In the genomic region with DNA sequence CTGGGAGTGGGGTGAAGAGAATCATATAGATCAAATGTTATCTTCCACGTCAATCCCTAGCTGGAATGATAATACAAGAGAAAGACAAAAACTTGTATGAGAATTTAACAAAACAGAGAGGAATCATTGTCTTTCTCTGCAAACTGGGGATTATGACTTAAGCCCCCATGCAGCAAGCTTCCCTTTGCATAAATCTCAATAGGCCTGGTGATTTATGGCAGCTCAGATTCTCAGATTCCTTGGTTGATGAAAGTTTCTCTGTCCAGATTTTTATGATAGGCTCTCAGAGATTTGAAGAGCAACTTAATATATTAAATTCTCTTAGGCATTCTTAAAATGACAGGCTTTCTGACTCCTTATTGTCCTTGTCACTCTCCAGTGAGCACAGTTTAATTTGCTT, we compare ENCODE assay signal across 23 cellular contexts. TPM values are rescaled to one million over a fixed set of nuclear protein-coding genes. Genes with fewer than 3 reads are reported as not detected.
DNase-seq lines count a peak whose midpoint lies in the region; ATAC-seq and TF ChIP-seq lines count a peak whose summit lies in the region.
"Had no signal": no experiment of that assay in that cellular context is flagged by ENCODE, and none has a peak within 500 bp of the region (broad histone marks: within the 10 kb centered on the region; RNA-seq: fewer than 3 reads in every experiment).

No MANE protein-coding gene starts in this region.

- H4K12ac ChIP-seq in trophoblast cell (ENCODE audit: low read depth, low read length): no peak overlapping the region

- intact Hi-C loops in activated CD4-positive, alpha-beta T cell treated with anti-CD3 and anti-CD28 coated beads for 36 hours (cut with DNase I, micrococcal nuclease): loop anchor here (2.0 to 10.0 kb wide), 2 partner anchors 53 to 761 kb away; a partner anchor contains a TSS
- intact Hi-C loops in activated CD4-positive, alpha-beta T cell treated with anti-CD3 and anti-CD28 coated beads, Interleukin-2, amount 10 ng/mL, durations not matched to agents 24 days and 14 days (cut with micrococcal nuclease): loop anchor here (2.0 kb wide), 1 partner anchor 17 kb away; no protein-coding TSS in a partner anchor

- no peak overlapping the region for H2BK5ac ChIP-seq in trophoblast cell (ENCODE audit: low read depth, low read length, poor library complexity)

- H4K20me1 ChIP-seq in Karpas-422 (ENCODE audit: insufficient read depth, low read depth, low read length): no peaks in the 10 kb centered on the region

- no peak overlapping the region for H4K91ac ChIP-seq in trophoblast cell (ENCODE audit: low read depth, low read length)

- no peak overlapping the region for H3K9ac ChIP-seq in Karpas-422 (ENCODE audit: low read length)
- H3K9ac ChIP-seq in trophoblast cell (ENCODE audit: low read length): no peak overlapping the region

- H3K9me3 ChIP-seq in Karpas-422 (ENCODE audit: low read length): no peaks in the 10 kb centered on the region
- H3K9me3 ChIP-seq in trophoblast cell (ENCODE audit: insufficient read depth, low read depth, low read length): no peaks in the 10 kb centered on the region

- H3K14ac ChIP-seq in trophoblast cell (ENCODE audit: low read length): no peak overlapping the region

- CTCF ChIA-PET in activated CD4-positive, alpha-beta T cell treated with anti-CD3 and anti-CD28 coated beads for 36 hours (lab: Charles Lee): interaction anchor here (0.8 to 3.3 kb wide), 3 partner anchors 8 to 12 kb away, joined by 3 to 12 read pairs (median 4); no protein-coding TSS in a partner anchor

- H3K18ac ChIP-seq in trophoblast cell (ENCODE audit: low read length): no peak overlapping the region

- H2AFZ ChIP-seq in Karpas-422 (ENCODE audit: low read length) (no peak overlapping the region), trophoblast cell (ENCODE audit: insufficient read depth, low read length, poor library complexity) (no peak overlapping the region)

- no peak for ATAC-seq in activated CD4-positive, alpha-beta T cell treated with anti-CD3 and anti-CD28 coated beads for 36 hours
- no peak for ATAC-seq in foreskin keratinocyte
- ATAC-seq in activated T-cell treated with anti-CD3 and anti-CD28 coated beads, Interleukin-2, amount 50 U/mL, for 4 hours: no peak
- ATAC-seq: HepG2, K562, Panc1 had no signal

- H3K27ac Mint-ChIP-seq in activated CD4-positive, alpha-beta T cell treated with anti-CD3 and anti-CD28 coated beads for 36 hours: peak overlapping the region; percentile 30
- H3K27ac Mint-ChIP-seq in activated CD4-positive, alpha-beta T cell treated with anti-CD3 and anti-CD28 coated beads, Interleukin-2, amount 10 ng/mL, durations not matched to agents 24 days and 14 days: no peak overlapping the region

- H3K36me3 ChIP-seq in Karpas-422 (ENCODE audit: insufficient read depth, low read length): no peaks in the 10 kb centered on the region
- H3K36me3 ChIP-seq in trophoblast cell (ENCODE audit: control insufficient read depth in 1 of 2, insufficient read depth in 2 of 2, low read length in 2 of 2): peaks cover 8 to 10% of the 10 kb centered on the region in 2 experiments

- peaks cover 47% of the 10 kb centered on the region for H3K4me1 ChIP-seq in Karpas-422 (ENCODE audit: low read length)
- H3K4me1 ChIP-seq in trophoblast cell (ENCODE audit: control insufficient read depth in 1 of 2, insufficient read depth in 2 of 2, low read length in 2 of 2): peaks cover 15 to 16% of the 10 kb centered on the region in 2 experiments
- H3K4me1 ChIP-seq in foreskin keratinocyte: peaks cover 3% of the 10 kb centered on the region

- POLR2A ChIA-PET in activated CD4-positive, alpha-beta T cell treated with anti-CD3 and anti-CD28 coated beads for 36 hours (lab: Charles Lee): interaction anchor here (0.6 to 2.7 kb wide), 2 partner anchors 9 to 54 kb away, joined by 3 to 14 read pairs; no protein-coding TSS in a partner anchor

- H3K4me1 Mint-ChIP-seq in activated CD4-positive, alpha-beta T cell treated with anti-CD3 and anti-CD28 coated beads for 36 hours: peaks cover 77% of the 10 kb centered on the region
- H3K4me1 Mint-ChIP-seq in activated CD4-positive, alpha-beta T cell treated with anti-CD3 and anti-CD28 coated beads, Interleukin-2, amount 10 ng/mL, durations not matched to agents 24 days and 14 days: peaks cover 51% of the 10 kb centered on the region
- peaks cover 69% of the 10 kb centered on the region for H3K4me1 Mint-ChIP-seq in activated T-cell treated with anti-CD3 and anti-CD28 coated beads, Interleukin-2, amount 50 U/mL, for 4 hours (ENCODE audit: low read depth)

- no peak overlapping the region for H3K23ac ChIP-seq in trophoblast cell (ENCODE audit: low read length)

- H3K27ac ChIP-seq in Karpas-422 (ENCODE audit: low read length): peak overlapping the region; percentile 36; the same call in 1 of the 2 replicates
- no peak overlapping the region for H3K27ac ChIP-seq in trophoblast cell (ENCODE audit: low read depth, low read length)
- H3K27ac ChIP-seq in foreskin keratinocyte: no peak overlapping the region

- H3K4me3 ChIP-seq in Karpas-422 (ENCODE audit: low read length): no peak overlapping the region
- no peak overlapping the region for H3K4me3 ChIP-seq in trophoblast cell (ENCODE audit: low read depth, low read length)
- H3K4me3 ChIP-seq: K562 had no signal

- no peak overlapping the region for H2AK5ac ChIP-seq in trophoblast cell (ENCODE audit: low read length)

- no peaks in the 10 kb centered on the region for H3K9me2 ChIP-seq in Karpas-422 (replicated peaks; ENCODE audit: insufficient read depth, low read length)

- H3K79me2 ChIP-seq in Karpas-422 (ENCODE audit: low read length): no peaks in the 10 kb centered on the region
- H3K79me2 ChIP-seq in trophoblast cell (ENCODE audit: control insufficient read depth, insufficient read depth, low read length, poor library complexity): peaks cover 12% of the 10 kb centered on the region

- no peaks in the 10 kb centered on the region for H3K27me3 Mint-ChIP-seq in activated CD4-positive, alpha-beta T cell treated with anti-CD3 and anti-CD28 coated beads for 36 hours
- H3K27me3 Mint-ChIP-seq in activated CD4-positive, alpha-beta T cell treated with anti-CD3 and anti-CD28 coated beads, Interleukin-2, amount 10 ng/mL, durations not matched to agents 24 days and 14 days: no peaks in the 10 kb centered on the region
- H3K27me3 Mint-ChIP-seq in activated T-cell treated with anti-CD3 and anti-CD28 coated beads, Interleukin-2, amount 50 U/mL, for 4 hours (ENCODE audit: low read depth): no peaks in the 10 kb centered on the region

- H3K27me3 ChIP-seq in Karpas-422 (ENCODE audit: low read length): no peaks in the 10 kb centered on the region
- no peaks in the 10 kb centered on the region for H3K27me3 ChIP-seq in trophoblast cell (ENCODE audit: insufficient read depth, low read length)
- H3K27me3 ChIP-seq in foreskin keratinocyte: peaks cover 26% of the 10 kb centered on the region

- no peak overlapping the region for H2BK120ac ChIP-seq in trophoblast cell (ENCODE audit: insufficient read depth, low read length, poor library complexity)

- TF ChIP-seq CTCF in foreskin keratinocyte (conservative IDR thresholded peaks at IDR 0.05): no peak

- no peaks in the 10 kb centered on the region for H3K9me3 Mint-ChIP-seq in activated CD4-positive, alpha-beta T cell treated with anti-CD3 and anti-CD28 coated beads for 36 hours (ENCODE audit: low read depth)
- H3K9me3 Mint-ChIP-seq in activated CD4-positive, alpha-beta T cell treated with anti-CD3 and anti-CD28 coated beads, Interleukin-2, amount 10 ng/mL, durations not matched to agents 24 days and 14 days: peaks cover 7% of the 10 kb centered on the region
- peaks cover 3% of the 10 kb centered on the region for H3K9me3 Mint-ChIP-seq in activated T-cell treated with anti-CD3 and anti-CD28 coated beads, Interleukin-2, amount 50 U/mL, for 4 hours

- no peak overlapping the region for H2BK12ac ChIP-seq in trophoblast cell (ENCODE audit: low read length)

- no peak overlapping the region for H3K4me3 Mint-ChIP-seq in activated CD4-positive, alpha-beta T cell treated with anti-CD3 and anti-CD28 coated beads for 36 hours
- H3K4me3 Mint-ChIP-seq in activated CD4-positive, alpha-beta T cell treated with anti-CD3 and anti-CD28 coated beads, Interleukin-2, amount 10 ng/mL, durations not matched to agents 24 days and 14 days: no peak overlapping the region
- no peak overlapping the region for H3K4me3 Mint-ChIP-seq in activated T-cell treated with anti-CD3 and anti-CD28 coated beads, Interleukin-2, amount 50 U/mL, for 4 hours

- H3K4me2 ChIP-seq in Karpas-422 (ENCODE audit: low read depth, low read length, poor library complexity, severe bottlenecking) (no peak overlapping the region), trophoblast cell (ENCODE audit: low read length) (no peak overlapping the region)

- H3K79me1 ChIP-seq in trophoblast cell (ENCODE audit: low read length): peaks cover 16% of the 10 kb centered on the region

- no peak for DNase-seq in activated CD4-positive, alpha-beta T cell treated with anti-CD3 and anti-CD28 coated beads for 36 hours
- DNase-seq in activated CD4-positive, alpha-beta T cell treated with anti-CD3 and anti-CD28 coated beads, Interleukin-2, amount 10 ng/mL, durations not matched to agents 24 days and 14 days: no peak
- no peak for DNase-seq in Karpas-422
- peak; percentile 9 for DNase-seq in kidney tubule cell (ENCODE audit: low spot score)
- no peak for DNase-seq in trophoblast cell
- DNase-seq in foreskin keratinocyte: no peak
- no peak for DNase-seq in NCI-H2171 treated with DMSO at 0.1 percent for 48 hours (lab: John Stamatoyannopoulos, UW)
- no peak for DNase-seq in activated T-cell treated with anti-CD3 and anti-CD28 coated beads, Interleukin-2, amount 50 U/mL, for 4 hours
- DNase-seq: 8988T, AML-193, C1 segment of cervical spinal cord, EL, GF-D8, MM.1S, NCI-H1048, NCI-H1417 treated with DMSO at 0.1 percent for 48 hours, NCI-H187, NCI-H2227 treated with DMSO at 0.1 percent for 48 hours, NCI-H510A treated with DMSO at 0.1 percent for 48 hours, NCI-H748 treated with DMSO at 0.1 percent for 48 hours had no signal

- peak overlapping the region; percentile 72 for H3K4ac ChIP-seq in trophoblast cell (ENCODE audit: low read depth, low read length)

- no peak overlapping the region for H4K8ac ChIP-seq in trophoblast cell (ENCODE audit: low read depth, low read length)

- peaks cover 10% of the 10 kb centered on the region for H3K36me3 Mint-ChIP-seq in activated CD4-positive, alpha-beta T cell treated with anti-CD3 and anti-CD28 coated beads for 36 hours (ENCODE audit: low read depth)
- peaks cover 11% of the 10 kb centered on the region for H3K36me3 Mint-ChIP-seq in activated CD4-positive, alpha-beta T cell treated with anti-CD3 and anti-CD28 coated beads, Interleukin-2, amount 10 ng/mL, durations not matched to agents 24 days and 14 days (ENCODE audit: low read depth)
- peaks cover 5% of the 10 kb centered on the region for H3K36me3 Mint-ChIP-seq in activated T-cell treated with anti-CD3 and anti-CD28 coated beads, Interleukin-2, amount 50 U/mL, for 4 hours (ENCODE audit: insufficient read depth)

- no CpG with 5 or more reads among the region's 1 CpG for WGBS in trophoblast cell (ENCODE audit: extremely low coverage, insufficient coverage, insufficient read length)

RNA-seq across cellular contexts. Expression of a gene that starts 56.0 kb away (rescaled TPM):
- 10 to 100 TPM in 1 of 2 experiments, 1 to 10 TPM in 1; 8.2 to 14.2 TPM for total RNA-seq in activated CD4-positive, alpha-beta T cell treated with anti-CD3 and anti-CD28 coated beads for 36 hours
- total RNA-seq in activated CD4-positive, alpha-beta T cell treated with anti-CD3 and anti-CD28 coated beads, Interleukin-2, amount 10 ng/mL, durations not matched to agents 24 days and 14 days: 21.1 and 22.0 TPM in 2 replicates
- 11.1 and 19.4 TPM in 2 replicates for total RNA-seq in Karpas-422 (2014; rRNA removed; shearing (Covaris generic); ENCODE audit: low replicate concordance)
- polyA plus RNA-seq in trophoblast cell (2013): 93.8 and 95.6 TPM in 2 replicates
- 0.04 TPM in 1 of 2 replicates, not detected in the other for total RNA-seq in foreskin keratinocyte
- polyA plus RNA-seq in foreskin keratinocyte: not detected in 2 replicates
- total RNA-seq in activated T-cell treated with anti-CD3 and anti-CD28 coated beads, Interleukin-2, amount 50 U/mL, for 4 hours: 1 to 10 TPM; 5.6 to 8.6 (median 7.5) TPM
